In genomic region chr10:37865957-37866671, GRCh38 we compare ENCODE assay signal across 11 cellular contexts. TPM values are rescaled to one million over a fixed set of nuclear protein-coding genes. Genes with fewer than 3 reads are reported as not detected.
DNase-seq lines count a peak whose midpoint lies in the region; ATAC-seq, FAIRE-seq and TF ChIP-seq lines count a peak whose summit lies in the region.
"Had no signal": no experiment of that assay in that cellular context is flagged by ENCODE, and none has a peak within 500 bp of the region (broad histone marks: within the 10 kb centered on the region; RNA-seq: fewer than 3 reads in every experiment).

No MANE protein-coding gene starts in this region.

- ATAC-seq in GM21423 (IDR thresholded peaks at IDR 0.05; ENCODE audit: unreplicated experiment) (peak; percentile 51), HG03521 (IDR thresholded peaks at IDR 0.05; ENCODE audit: unreplicated experiment) (peak; percentile 45), omental fat pad (ENCODE audit: low FRiP score) (no peak)
- ATAC-seq: sciatic nerve had no signal

- H3K36me3 ChIP-seq in bronchial epithelial cell (ENCODE audit: control insufficient read depth, insufficient read depth, low read length), result no peaks in the 10 kb centered on the region

- TF ChIP-seq CTCF in GM12865 (IDR thresholded peaks at IDR 0.05; ENCODE audit: insufficient read depth, low read depth, low read length, missing control alignments), result no peak
- no peak for TF ChIP-seq CTCF in bronchial epithelial cell (IDR thresholded peaks at IDR 0.05; ENCODE audit: insufficient read depth, low read length, severe bottlenecking)
- TF ChIP-seq CTCF in omental fat pad (IDR thresholded peaks at IDR 0.05), result no peak

- H3K27me3 ChIP-seq in bronchial epithelial cell (ENCODE audit: control insufficient read depth, insufficient read depth, low read length), result no peaks in the 10 kb centered on the region

- peak; percentile 52 for DNase-seq in GM12865 (ENCODE audit: low read depth)
- no peak for DNase-seq in bronchial epithelial cell (ENCODE audit: low read depth)
- DNase-seq in SKM-1 treated with dmso at 0.1 percent for 144 hours (lab: John Stamatoyannopoulos, UW; ENCODE audit: unreplicated experiment), result no peak
- DNase-seq in stimulated activated CD4-positive, alpha-beta T cell treated with anti-CD3 and anti-CD28 coated beads, Interleukin-2, amount 100 ng/mL, for 48 hours, result no peak
- DNase-seq in omental fat pad (ENCODE audit: low spot score), result no peak
- no peak for DNase-seq in GOT3 (lab: John Stamatoyannopoulos, UW)
- DNase-seq: NCI-H2029 had no signal

- peak; percentile 79 for FAIRE-seq in bronchial epithelial cell (lab: Jason Lieb, UNC)
- FAIRE-seq: islet of Langerhans had no signal

- H3K4me3 ChIP-seq in GM12865 (ENCODE audit: low read depth, low read length), result no peak overlapping the region
- no peak overlapping the region for H3K4me3 ChIP-seq in bronchial epithelial cell (ENCODE audit: low read depth, low read length)

RNA-seq across cellular contexts. Expression of gene ZNF248, which starts 8.7 kb away (rescaled TPM):
- total RNA-seq in bronchial epithelial cell, result 6.1 and 8.1 TPM in 2 replicates
- total RNA-seq in omental fat pad, result 10 to 100 TPM in 1 of 4 donors, 1 to 10 TPM in 3; 4.7 to 17.2 (median 8.3) TPM
